ENCODE assay signal across 17 cellular contexts in the genomic region with DNA sequence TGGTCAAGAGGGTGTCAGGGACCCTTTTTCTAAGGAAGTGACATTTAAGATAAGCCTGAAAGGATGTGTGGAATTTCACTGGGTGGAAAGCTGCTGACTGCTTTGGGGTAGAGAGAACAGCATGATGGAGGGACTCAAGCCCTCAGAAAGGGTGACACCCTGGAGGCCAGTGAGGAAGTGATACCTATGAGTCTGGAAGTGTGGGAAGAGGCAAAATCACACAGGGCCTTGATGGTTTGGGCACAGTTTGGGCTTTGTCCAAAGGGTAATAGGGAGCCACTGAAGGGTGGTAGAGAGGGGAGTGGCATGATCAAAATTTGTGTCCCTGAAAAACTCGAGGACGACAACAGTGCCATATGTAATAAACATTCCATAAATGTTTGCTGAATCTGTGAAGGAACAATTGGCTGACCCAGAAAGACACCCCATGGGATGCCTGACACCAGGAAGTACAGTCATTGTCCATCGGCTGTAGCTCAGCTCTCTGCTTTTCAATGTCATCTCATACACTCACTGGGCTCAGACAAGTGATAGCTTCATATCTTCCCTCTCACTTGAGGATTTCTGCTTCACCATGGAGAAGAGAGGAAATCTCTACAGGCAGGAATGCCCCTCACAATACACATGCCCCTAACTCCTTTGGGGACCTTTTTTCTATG. TPM values are rescaled to one million over a fixed set of nuclear protein-coding genes. Genes with fewer than 3 reads are reported as not detected.
DNase-seq lines count a peak whose midpoint lies in the region; ATAC-seq, FAIRE-seq and TF ChIP-seq lines count a peak whose summit lies in the region.
"Had no signal": no experiment of that assay in that cellular context is flagged by ENCODE, and none has a peak within 500 bp of the region (broad histone marks: within the 10 kb centered on the region; RNA-seq: fewer than 3 reads in every experiment).

No MANE protein-coding gene starts in this region.

- POLR2A ChIA-PET in activated CD4-positive, alpha-beta T cell treated with anti-CD3 and anti-CD28 coated beads, Interleukin-2, amount 10 ng/mL, durations not matched to agents 7 days and 5 days (lab: Charles Lee), result no interaction called here
- POLR2A ChIA-PET in naive thymus-derived CD8-positive, alpha-beta T cell (lab: Charles Lee), result interaction anchor here (1.5 to 4.0 kb wide), 2 partner anchors 8 to 21 kb away, joined by 5 to 19 read pairs; a partner anchor contains a TSS

- H3K9me3 ChIP-seq in astrocyte (ENCODE audit: insufficient read depth, low read depth, low read length), result no peaks in the 10 kb centered on the region
- H3K9me3 ChIP-seq: gastrocnemius medialis had no signal

- intact Hi-C loops in head of caudate nucleus (cut with DNase I), result no loop called here

- no peaks in the 10 kb centered on the region for H3K36me3 ChIP-seq in astrocyte (ENCODE audit: insufficient read depth, low read length)
- H3K36me3 ChIP-seq: gastrocnemius medialis had no signal

- H3K4me2 ChIP-seq in astrocyte (ENCODE audit: low read length), result peak overlapping the region; percentile 36

- peak overlapping the region; percentile 86 for H3K27ac ChIP-seq in astrocyte (ENCODE audit: low read depth, low read length)
- H3K27ac ChIP-seq: gastrocnemius medialis, parathyroid adenoma, VCaP had no signal

- no peak for ATAC-seq in naive thymus-derived CD8-positive, alpha-beta T cell
- no peak for ATAC-seq in HG03354 (IDR thresholded peaks at IDR 0.05; ENCODE audit: poor library complexity, severe bottlenecking, unreplicated experiment)
- ATAC-seq: gastrocnemius medialis had no signal

- DNase-seq in activated CD4-positive, alpha-beta T cell treated with anti-CD3 and anti-CD28 coated beads, Interleukin-2, amount 10 ng/mL, durations not matched to agents 7 days and 5 days, result no peak
- DNase-seq in activated CD4-positive, alpha-beta T cell treated with anti-CD3 and anti-CD28 coated beads for 4 hours, result no peak
- peak; percentile 45 for DNase-seq in GM03348 (ENCODE audit: low spot score)
- peak; percentile 41 for DNase-seq in astrocyte (ENCODE audit: low read depth)
- no peak for DNase-seq in naive thymus-derived CD8-positive, alpha-beta T cell
- DNase-seq in NCI-H774 (lab: John Stamatoyannopoulos, UW), result no peak
- no peak for DNase-seq in head of caudate nucleus
- DNase-seq: ACHN; activated T-cell treated with anti-CD3 and anti-CD28 coated beads, Interleukin-2, amount 50 U/mL, for 4 hours; gastrocnemius medialis; NCI-H1436; NCI-H446 had no signal

- no peaks in the 10 kb centered on the region for H3K27me3 Mint-ChIP-seq in activated CD4-positive, alpha-beta T cell treated with anti-CD3 and anti-CD28 coated beads, Interleukin-2, amount 10 ng/mL, durations not matched to agents 7 days and 5 days
- no peaks in the 10 kb centered on the region for H3K27me3 Mint-ChIP-seq in astrocyte (ENCODE audit: low read depth, unreplicated experiment)
- H3K27me3 Mint-ChIP-seq in naive thymus-derived CD8-positive, alpha-beta T cell, result no peaks in the 10 kb centered on the region

- peak overlapping the region; percentile 6 for H2AFZ ChIP-seq in astrocyte (ENCODE audit: low read depth, low read length)
- H2AFZ ChIP-seq: parathyroid adenoma had no signal

- peak overlapping the region; percentile 71 for H3K9ac ChIP-seq in astrocyte (ENCODE audit: low read length)
- H3K9ac ChIP-seq: parathyroid adenoma had no signal

- no peak for TF ChIP-seq CTCF in astrocyte (IDR thresholded peaks at IDR 0.05; ENCODE audit: insufficient read depth, low read depth, low read length)

- no peak for FAIRE-seq in astrocyte (lab: Jason Lieb, UNC)
- FAIRE-seq: H1 had no signal

- H3K4me3 ChIP-seq in astrocyte (ENCODE audit: insufficient read depth, low read depth, low read length), result no peak overlapping the region
- H3K4me3 ChIP-seq: gastrocnemius medialis had no signal

- H3K79me2 ChIP-seq in astrocyte (ENCODE audit: insufficient read depth, low read length), result no peaks in the 10 kb centered on the region
- H3K79me2 ChIP-seq: parathyroid adenoma had no signal

- peaks cover 37% of the 10 kb centered on the region for H3K4me1 Mint-ChIP-seq in activated CD4-positive, alpha-beta T cell treated with anti-CD3 and anti-CD28 coated beads, Interleukin-2, amount 10 ng/mL, durations not matched to agents 7 days and 5 days
- peaks cover 29% of the 10 kb centered on the region for H3K4me1 Mint-ChIP-seq in astrocyte (ENCODE audit: low read depth, unreplicated experiment)
- H3K4me1 Mint-ChIP-seq in naive thymus-derived CD8-positive, alpha-beta T cell, result peaks cover 45 to 73% (median 65%) of the 10 kb centered on the region in 4 donors

- H3K4me3 Mint-ChIP-seq in activated CD4-positive, alpha-beta T cell treated with anti-CD3 and anti-CD28 coated beads, Interleukin-2, amount 10 ng/mL, durations not matched to agents 7 days and 5 days, result no peak overlapping the region
- no peak overlapping the region for H3K4me3 Mint-ChIP-seq in astrocyte (ENCODE audit: unreplicated experiment)
- H3K4me3 Mint-ChIP-seq in naive thymus-derived CD8-positive, alpha-beta T cell, result peak overlapping the region in 1 of 10 donors; percentile 15
- H3K4me3 Mint-ChIP-seq: activated T-cell treated with anti-CD3 and anti-CD28 coated beads, Interleukin-2, amount 50 U/mL, for 4 hours; mesothelial cell of epicardium had no signal

- peaks cover 34% of the 10 kb centered on the region for H3K36me3 Mint-ChIP-seq in activated CD4-positive, alpha-beta T cell treated with anti-CD3 and anti-CD28 coated beads, Interleukin-2, amount 10 ng/mL, durations not matched to agents 7 days and 5 days (ENCODE audit: low read depth)
- H3K36me3 Mint-ChIP-seq in astrocyte (ENCODE audit: low read depth, unreplicated experiment), result no peaks in the 10 kb centered on the region
- H3K36me3 Mint-ChIP-seq in naive thymus-derived CD8-positive, alpha-beta T cell, result peaks cover 0 to 39% (median 2%) of the 10 kb centered on the region in 3 donors
- H3K36me3 Mint-ChIP-seq: mesothelial cell of epicardium had no signal

- H3K27me3 ChIP-seq in astrocyte (ENCODE audit: insufficient read depth, low read length), result no peaks in the 10 kb centered on the region
- H3K27me3 ChIP-seq: gastrocnemius medialis had no signal

- H3K4me1 ChIP-seq in astrocyte (ENCODE audit: insufficient read depth, low read length), result peaks cover 35% of the 10 kb centered on the region
- H3K4me1 ChIP-seq: gastrocnemius medialis, parathyroid adenoma had no signal

- no peaks in the 10 kb centered on the region for H4K20me1 ChIP-seq in astrocyte (ENCODE audit: insufficient read depth, low read length)

- peak overlapping the region; percentile 39 for H3K27ac Mint-ChIP-seq in activated CD4-positive, alpha-beta T cell treated with anti-CD3 and anti-CD28 coated beads, Interleukin-2, amount 10 ng/mL, durations not matched to agents 7 days and 5 days
- H3K27ac Mint-ChIP-seq in astrocyte (ENCODE audit: unreplicated experiment), result peak overlapping the region; percentile 64
- H3K27ac Mint-ChIP-seq in naive thymus-derived CD8-positive, alpha-beta T cell, result peak overlapping the region in 6 of 10 donors; percentile 11 to 93 (median 52)
- H3K27ac Mint-ChIP-seq: mesothelial cell of epicardium had no signal

- H3K9me3 Mint-ChIP-seq in activated CD4-positive, alpha-beta T cell treated with anti-CD3 and anti-CD28 coated beads, Interleukin-2, amount 10 ng/mL, durations not matched to agents 7 days and 5 days, result peaks cover 2% of the 10 kb centered on the region
- H3K9me3 Mint-ChIP-seq in astrocyte (ENCODE audit: unreplicated experiment), result peaks cover 4% of the 10 kb centered on the region
- H3K9me3 Mint-ChIP-seq in naive thymus-derived CD8-positive, alpha-beta T cell, result no peaks in the 10 kb centered on the region
- H3K9me3 Mint-ChIP-seq: activated T-cell treated with anti-CD3 and anti-CD28 coated beads, Interleukin-2, amount 50 U/mL, for 4 hours; mesothelial cell of epicardium had no signal

- CTCF ChIA-PET in activated CD4-positive, alpha-beta T cell treated with anti-CD3 and anti-CD28 coated beads, Interleukin-2, amount 10 ng/mL, durations not matched to agents 7 days and 5 days (lab: Charles Lee), result interaction anchor here (0.7 to 1.4 kb wide), 8 partner anchors 9 to 26 kb away, joined by 3 to 10 read pairs (median 4); a partner anchor contains a TSS

RNA-seq across cellular contexts. Expression of a gene that starts 21.3 kb away (rescaled TPM):
- 1 to 10 TPM; 8.6 to 9.0 TPM for total RNA-seq in activated CD4-positive, alpha-beta T cell treated with anti-CD3 and anti-CD28 coated beads, Interleukin-2, amount 10 ng/mL, durations not matched to agents 7 days and 5 days
- total RNA-seq in astrocyte, result 2.3 and 2.5 TPM in 2 replicates
- total RNA-seq in naive thymus-derived CD8-positive, alpha-beta T cell, result 10 to 100 TPM; 11.6 to 12.9 TPM
- 10 to 100 TPM in 1 of 3 donors, 1 to 10 TPM in 2; 5.5 to 11.2 (median 7.1) TPM for polyA plus RNA-seq in naive thymus-derived CD8-positive, alpha-beta T cell
- total RNA-seq: H1 had no signal
- polyA plus RNA-seq: H1 had no signal

RNA-seq across cellular contexts. Expression of a gene that starts 35.1 kb away (rescaled TPM):
- total RNA-seq in activated CD4-positive, alpha-beta T cell treated with anti-CD3 and anti-CD28 coated beads, Interleukin-2, amount 10 ng/mL, durations not matched to agents 7 days and 5 days, result 100 to 1,000 TPM; 106 to 107 TPM
- total RNA-seq in astrocyte, result 76.5 and 81.4 TPM in 2 replicates
- total RNA-seq in naive thymus-derived CD8-positive, alpha-beta T cell, result 10 to 100 TPM; 65.1 to 69.0 TPM
- polyA plus RNA-seq in naive thymus-derived CD8-positive, alpha-beta T cell, result 100 to 1,000 TPM; 121 to 147 (median 138) TPM

RNA-seq across cellular contexts. Expression of a gene that starts 40.9 kb away (rescaled TPM):
- 10 to 100 TPM; 61.8 to 62.4 TPM for total RNA-seq in activated CD4-positive, alpha-beta T cell treated with anti-CD3 and anti-CD28 coated beads, Interleukin-2, amount 10 ng/mL, durations not matched to agents 7 days and 5 days
- 28.5 and 30.3 TPM in 2 replicates for total RNA-seq in astrocyte
- total RNA-seq in naive thymus-derived CD8-positive, alpha-beta T cell, result 10 to 100 TPM; 43.7 to 52.8 TPM
- polyA plus RNA-seq in naive thymus-derived CD8-positive, alpha-beta T cell, result 10 to 100 TPM; 27.2 to 33.3 (median 27.7) TPM

RNA-seq across cellular contexts. Expression of a gene that starts 41.3 kb away (rescaled TPM):
- 10 to 100 TPM; 73.6 to 83.0 TPM for total RNA-seq in activated CD4-positive, alpha-beta T cell treated with anti-CD3 and anti-CD28 coated beads, Interleukin-2, amount 10 ng/mL, durations not matched to agents 7 days and 5 days
- 10.4 and 14.8 TPM in 2 replicates for total RNA-seq in astrocyte
- total RNA-seq in naive thymus-derived CD8-positive, alpha-beta T cell, result 1 to 10 TPM in 1 of 2 experiments, under 1 TPM in 1; 0.85 to 1.3 TPM
- under 1 TPM; 0.19 to 0.50 (median 0.44) TPM for polyA plus RNA-seq in naive thymus-derived CD8-positive, alpha-beta T cell

Comparison
In these comparisons a context has a peak if more than half of its experiments do, and no peak if none do; other contexts are left out.
1. DNase-seq: peak in GM03348 (single experiment) and astrocyte (single experiment); none in activated CD4-positive, alpha-beta T cell treated with anti-CD3 and anti-CD28 coated beads, Interleukin-2, amount 10 ng/mL, durations not matched to agents 7 days and 5 days (single experiment), activated CD4-positive, alpha-beta T cell treated with anti-CD3 and anti-CD28 coated beads for 4 hours (0 of 2), naive thymus-derived CD8-positive, alpha-beta T cell (0 of 10), NCI-H774 (single experiment) and head of caudate nucleus (0 of 42).
2. Peak in every context shown above with its lines, with median percentiles within 50 percentile points of each other: H3K27ac Mint-ChIP-seq.